12 cellular contexts compared by ENCODE assay signal in the genomic region with DNA sequence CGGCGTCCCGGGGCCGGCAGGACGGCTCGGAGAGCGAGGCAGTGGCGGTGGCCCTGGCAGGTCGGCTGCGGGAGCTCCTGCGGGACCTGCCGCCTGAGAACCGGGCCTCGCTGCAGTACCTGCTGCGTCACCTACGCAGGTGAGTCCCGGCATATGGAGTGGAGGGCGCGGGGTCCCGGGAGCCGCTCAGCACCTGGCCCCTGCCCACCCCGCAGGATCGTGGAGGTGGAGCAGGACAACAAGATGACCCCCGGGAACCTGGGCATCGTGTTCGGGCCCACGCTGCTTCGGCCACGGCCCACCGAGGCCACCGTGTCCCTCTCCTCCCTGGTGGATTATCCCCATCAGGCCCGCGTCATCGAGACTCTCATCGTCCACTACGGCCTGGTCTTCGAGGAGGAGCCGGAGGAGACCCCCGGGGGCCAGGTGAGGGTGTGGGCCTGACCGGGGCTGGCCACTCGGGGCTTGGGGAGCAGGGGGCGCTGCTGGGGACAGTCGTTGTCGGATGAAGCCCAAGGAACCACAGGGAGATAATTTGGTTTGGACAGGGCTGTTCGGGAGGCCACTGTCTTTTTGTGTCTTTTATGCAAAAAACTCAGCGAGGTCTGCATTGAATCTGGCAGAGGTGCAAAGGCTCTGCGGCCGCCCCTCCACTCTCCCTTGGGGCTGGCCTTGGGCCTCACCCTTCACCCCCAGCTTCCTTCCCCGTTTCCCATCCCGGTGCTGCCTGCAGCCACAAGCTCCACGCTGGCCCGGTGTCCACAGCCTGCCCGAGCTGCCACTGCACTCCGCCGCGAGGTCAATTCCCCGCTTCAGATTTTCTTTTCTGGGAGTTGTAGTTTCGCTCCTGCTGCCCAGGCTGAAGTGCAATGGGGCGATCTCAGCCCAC. TPM values are rescaled to one million over a fixed set of nuclear protein-coding genes. Genes with fewer than 3 reads are reported as not detected.
DNase-seq lines count a peak whose midpoint lies in the region; ATAC-seq and TF ChIP-seq lines count a peak whose summit lies in the region.
"Had no signal": no experiment of that assay in that cellular context is flagged by ENCODE, and none has a peak within 500 bp of the region (broad histone marks: within the 10 kb centered on the region; RNA-seq: fewer than 3 reads in every experiment).

No MANE protein-coding gene starts in this region.

- peaks cover 17% of the 10 kb centered on the region for H3K4me1 Mint-ChIP-seq in activated T-helper 17 cell treated with anti-CD3 and anti-CD28 coated beads, Interleukin-2, amount 50 U/mL, for 72 hours
- peaks cover 25% of the 10 kb centered on the region for H3K4me1 Mint-ChIP-seq in memory B cell
- no peaks in the 10 kb centered on the region; the same call in 1 of the 2 replicates for H3K4me1 Mint-ChIP-seq in WTC11
- peaks cover 93% of the 10 kb centered on the region for H3K4me1 Mint-ChIP-seq in stimulated activated naive CD8-positive, alpha-beta T cell treated with anti-CD3 and anti-CD28 coated beads, Interleukin-15, amount 100 ng/mL, for 72 hours

- no peaks in the 10 kb centered on the region for H3K9me3 Mint-ChIP-seq in activated T-helper 17 cell treated with anti-CD3 and anti-CD28 coated beads, Interleukin-2, amount 50 U/mL, for 72 hours
- H3K9me3 Mint-ChIP-seq in memory B cell: no peaks in the 10 kb centered on the region
- H3K9me3 Mint-ChIP-seq in WTC11: no peaks in the 10 kb centered on the region
- H3K9me3 Mint-ChIP-seq in stimulated activated naive CD8-positive, alpha-beta T cell treated with anti-CD3 and anti-CD28 coated beads, Interleukin-15, amount 100 ng/mL, for 72 hours: no peaks in the 10 kb centered on the region
- H3K9me3 Mint-ChIP-seq: activated CD4-positive, alpha-beta T cell treated with anti-CD3 and anti-CD28 coated beads, Interleukin-2, amount 10 ng/mL, durations not matched to agents 7 days and 5 days; nephron had no signal

- peaks cover 91% of the 10 kb centered on the region for H3K36me3 Mint-ChIP-seq in activated T-helper 17 cell treated with anti-CD3 and anti-CD28 coated beads, Interleukin-2, amount 50 U/mL, for 72 hours (ENCODE audit: low read depth)
- peaks cover 21% of the 10 kb centered on the region for H3K36me3 Mint-ChIP-seq in memory B cell
- peaks cover 14% of the 10 kb centered on the region for H3K36me3 Mint-ChIP-seq in WTC11

- intact Hi-C loops in left ventricle myocardium superior (cut with micrococcal nuclease): no loop called here
- intact Hi-C loops in heart left ventricle (cut with DNase I): loop anchor here in 1 of 10 donors (10.0 kb wide), 1 partner anchor 48 kb away; no protein-coding TSS in a partner anchor

- peaks cover 0 to 45% (median 4%) of the 10 kb centered on the region in 12 donors for H3K4me1 ChIP-seq in heart left ventricle
- H3K4me1 ChIP-seq in upper lobe of left lung: peaks cover 7 to 38% (median 15%) of the 10 kb centered on the region in 4 donors

- H3K9me3 ChIP-seq in heart left ventricle (no peaks in the 10 kb centered on the region), upper lobe of left lung (no peaks in the 10 kb centered on the region)
- H3K9me3 ChIP-seq: BLaER1 had no signal

- no peak for TF ChIP-seq POLR2A in heart left ventricle (IDR thresholded peaks at IDR 0.05)
- no peak for TF ChIP-seq POLR2A in upper lobe of left lung (IDR thresholded peaks at IDR 0.05)

- TF ChIP-seq CTCF in heart left ventricle (IDR thresholded peaks at IDR 0.05): no peak
- TF ChIP-seq CTCF in upper lobe of left lung (IDR thresholded peaks at IDR 0.05): no peak
- no peak for TF ChIP-seq CTCF in WTC11 (IDR thresholded peaks at IDR 0.05)
- TF ChIP-seq CTCF in foreskin fibroblast (IDR thresholded peaks at IDR 0.05; ENCODE audit: low read depth, low read length): no peak

- 65 to 84% (median 83%) methylated on average over 14 to 59 of the region's 59 CpGs for WGBS in heart left ventricle, 4 donors
- WGBS in upper lobe of left lung, 2 donors: 86 to 88% methylated on average over 37 to 58 of the region's 59 CpGs

- CTCF ChIA-PET in WTC11 (lab: Charles Lee): interaction anchor here (0.8 to 4.8 kb wide), 22 partner anchors 11 to 284 kb away, joined by 3 to 109 read pairs (median 6); a partner anchor contains a TSS

- H3K27me3 ChIP-seq in heart left ventricle (peaks cover 0 to 6% (median 0%) of the 10 kb centered on the region in 9 donors), upper lobe of left lung (no peaks in the 10 kb centered on the region)
- H3K27me3 ChIP-seq: BLaER1 had no signal

- POLR2A ChIA-PET in WTC11 (lab: Charles Lee): interaction anchor here (0.5 to 2.4 kb wide), 11 partner anchors 11 to 1148 kb away, joined by 3 to 22 read pairs (median 7); a partner anchor contains a TSS

- H3K36me3 ChIP-seq in heart left ventricle (peaks cover 0 to 84% (median 5%) of the 10 kb centered on the region in 9 donors), upper lobe of left lung (peaks cover 8 to 94% (median 83%) of the 10 kb centered on the region in 4 donors)

- ATAC-seq in left ventricle myocardium superior (no peak), heart left ventricle (no peak), memory B cell (ENCODE audit: low read depth) (no peak), upper lobe of left lung (ENCODE audit: low FRiP score in 2 of 2) (no peak), WTC11 (no peak)
- ATAC-seq in activated T-helper 17 cell treated with anti-CD3 and anti-CD28 coated beads, Interleukin-2, amount 50 U/mL, for 72 hours (replicated peaks): no peak
- ATAC-seq in stimulated activated naive CD8-positive, alpha-beta T cell treated with anti-CD3 and anti-CD28 coated beads, Interleukin-15, amount 100 ng/mL, for 72 hours: no peak

- H3K4me3 ChIP-seq in heart left ventricle: peak overlapping the region in 3 of 12 donors; percentile 28 to 31 (median 30)
- peak overlapping the region in 3 of 4 donors; percentile 27 to 38 (median 34) for H3K4me3 ChIP-seq in upper lobe of left lung
- no peak overlapping the region for H3K4me3 ChIP-seq in foreskin fibroblast (ENCODE audit: low read depth in 1 of 2, low read length in 2 of 2)
- H3K4me3 ChIP-seq: BLaER1 had no signal

- no peaks in the 10 kb centered on the region for H3K27me3 Mint-ChIP-seq in activated T-helper 17 cell treated with anti-CD3 and anti-CD28 coated beads, Interleukin-2, amount 50 U/mL, for 72 hours
- H3K27me3 Mint-ChIP-seq in memory B cell (no peaks in the 10 kb centered on the region), WTC11 (ENCODE audit: low read depth) (no peaks in the 10 kb centered on the region)
- H3K27me3 Mint-ChIP-seq in stimulated activated naive CD8-positive, alpha-beta T cell treated with anti-CD3 and anti-CD28 coated beads, Interleukin-15, amount 100 ng/mL, for 72 hours: no peaks in the 10 kb centered on the region
- H3K27me3 Mint-ChIP-seq: activated CD4-positive, alpha-beta T cell treated with anti-CD3 and anti-CD28 coated beads, Interleukin-2, amount 10 ng/mL, durations not matched to agents 7 days and 5 days had no signal

- H3K27ac ChIP-seq in heart left ventricle (no peak overlapping the region), upper lobe of left lung (peak overlapping the region in 2 of 4 donors; percentile 67 to 75)
- H3K27ac ChIP-seq: BLaER1 had no signal

- peak overlapping the region; percentile 54 for H3K27ac Mint-ChIP-seq in activated T-helper 17 cell treated with anti-CD3 and anti-CD28 coated beads, Interleukin-2, amount 50 U/mL, for 72 hours
- H3K27ac Mint-ChIP-seq in memory B cell (peak overlapping the region; percentile 67), WTC11 (no peak overlapping the region)
- peak overlapping the region in 1 of 2 donors; percentile 98 for H3K27ac Mint-ChIP-seq in stimulated activated naive CD8-positive, alpha-beta T cell treated with anti-CD3 and anti-CD28 coated beads, Interleukin-15, amount 100 ng/mL, for 72 hours

- H3K4me3 Mint-ChIP-seq in activated T-helper 17 cell treated with anti-CD3 and anti-CD28 coated beads, Interleukin-2, amount 50 U/mL, for 72 hours: peak overlapping the region; percentile 11
- H3K4me3 Mint-ChIP-seq in memory B cell (no peak overlapping the region), WTC11 (no peak overlapping the region)
- peak overlapping the region in 1 of 2 donors; percentile 37 for H3K4me3 Mint-ChIP-seq in stimulated activated naive CD8-positive, alpha-beta T cell treated with anti-CD3 and anti-CD28 coated beads, Interleukin-15, amount 100 ng/mL, for 72 hours

- peak; percentile 27 for DNase-seq in left ventricle myocardium superior
- no peak for DNase-seq in heart left ventricle
- DNase-seq in memory B cell (ENCODE audit: low spot score in 2 of 2): no peak
- DNase-seq in upper lobe of left lung: peak in 1 of 2 donors; percentile 60
- no peak for DNase-seq in WTC11 (ENCODE audit: low spot score)
- no peak for DNase-seq in stimulated activated naive CD8-positive, alpha-beta T cell treated with anti-CD3 and anti-CD28 coated beads, Interleukin-15, amount 100 ng/mL, for 72 hours
- no peak for DNase-seq in foreskin fibroblast
- DNase-seq: hippocampal formation had no signal

- no peak for TF ChIP-seq EP300 in upper lobe of left lung (IDR thresholded peaks at IDR 0.05)

RNA-seq across cellular contexts. Expression of a gene that starts 12.0 kb away (rescaled TPM):
- total RNA-seq in left ventricle myocardium superior (148 TPM), heart left ventricle (100 to 1,000 TPM; 116 to 220 (median 139) TPM), upper lobe of left lung (100 to 1,000 TPM in 4 of 6 donors, 10 to 100 TPM in 2; 50.0 to 176 (median 103) TPM), WTC11 (2021) (275 to 291 TPM (median 287 TPM) in 3 replicates)
- polyA plus RNA-seq in heart left ventricle: 100 to 1,000 TPM; 161 to 209 TPM
- total RNA-seq in activated T-helper 17 cell treated with anti-CD3 and anti-CD28 coated beads, Interleukin-2, amount 50 U/mL, for 72 hours: 100 to 1,000 TPM; 155 to 248 TPM

RNA-seq across cellular contexts. Expression of a gene that starts 16.2 kb away (rescaled TPM):
- 6.0 TPM for total RNA-seq in left ventricle myocardium superior
- 10 to 100 TPM in 3 of 9 donors, 1 to 10 TPM in 6; 1.6 to 38.2 (median 5.1) TPM for total RNA-seq in heart left ventricle
- 1 to 10 TPM; 4.1 to 4.7 TPM for polyA plus RNA-seq in heart left ventricle
- total RNA-seq in activated T-helper 17 cell treated with anti-CD3 and anti-CD28 coated beads, Interleukin-2, amount 50 U/mL, for 72 hours: 100 to 1,000 TPM; 211 to 310 TPM
- total RNA-seq in upper lobe of left lung: 100 to 1,000 TPM in 4 of 6 donors, 10 to 100 TPM in 2; 91.6 to 332 (median 123) TPM
- total RNA-seq in WTC11 (2021): 40.9 to 46.4 TPM (median 44.1 TPM) in 3 replicates

RNA-seq across cellular contexts. Expression of a gene that starts 20.6 kb away (rescaled TPM):
- total RNA-seq in left ventricle myocardium superior: 337 TPM
- total RNA-seq in heart left ventricle: 100 to 1,000 TPM; 251 to 590 (median 289) TPM
- polyA plus RNA-seq in heart left ventricle: 100 to 1,000 TPM; 377 to 558 TPM
- 100 to 1,000 TPM; 110 to 170 TPM for total RNA-seq in activated T-helper 17 cell treated with anti-CD3 and anti-CD28 coated beads, Interleukin-2, amount 50 U/mL, for 72 hours
- total RNA-seq in upper lobe of left lung: 100 to 1,000 TPM; 370 to 717 (median 484) TPM
- 363 to 377 TPM (median 368 TPM) in 3 replicates for total RNA-seq in WTC11 (2021)

RNA-seq across cellular contexts. Expression of a gene that starts 43.3 kb away (rescaled TPM):
- total RNA-seq in left ventricle myocardium superior: 9.4 TPM
- total RNA-seq in heart left ventricle: 10 to 100 TPM in 4 of 9 donors, 1 to 10 TPM in 5; 5.9 to 12.4 (median 9.2) TPM
- polyA plus RNA-seq in heart left ventricle: 1 to 10 TPM; 2.9 to 8.8 TPM
- total RNA-seq in activated T-helper 17 cell treated with anti-CD3 and anti-CD28 coated beads, Interleukin-2, amount 50 U/mL, for 72 hours: 10 to 100 TPM; 21.8 to 31.2 TPM
- total RNA-seq in upper lobe of left lung: 100 to 1,000 TPM in 2 of 6 donors, 10 to 100 TPM in 4; 34.1 to 224 (median 58.2) TPM
- total RNA-seq in WTC11 (2021): 40.3 to 45.0 TPM (median 41.3 TPM) in 3 replicates

RNA-seq across cellular contexts. Expression of a gene that starts 56.8 kb away (rescaled TPM):
- total RNA-seq in left ventricle myocardium superior: 94.0 TPM
- 10 to 100 TPM; 26.2 to 98.5 (median 61.6) TPM for total RNA-seq in heart left ventricle
- polyA plus RNA-seq in heart left ventricle: 10 to 100 TPM; 43.8 to 45.3 TPM
- total RNA-seq in activated T-helper 17 cell treated with anti-CD3 and anti-CD28 coated beads, Interleukin-2, amount 50 U/mL, for 72 hours: 100 to 1,000 TPM; 152 to 246 TPM
- total RNA-seq in upper lobe of left lung: 100 to 1,000 TPM in 5 of 6 donors, 10 to 100 TPM in 1; 98.1 to 262 (median 164) TPM
- total RNA-seq in WTC11 (2021): 387 to 391 TPM (median 390 TPM) in 3 replicates

Comparison
In these comparisons a context has a peak if more than half of its experiments do, and no peak if none do; other contexts are left out.
1. H3K4me3 ChIP-seq: peak in upper lobe of left lung (3 of 4); none in foreskin fibroblast (0 of 2).